ENCODE assay signal across 16 cellular contexts in the genomic region with DNA sequence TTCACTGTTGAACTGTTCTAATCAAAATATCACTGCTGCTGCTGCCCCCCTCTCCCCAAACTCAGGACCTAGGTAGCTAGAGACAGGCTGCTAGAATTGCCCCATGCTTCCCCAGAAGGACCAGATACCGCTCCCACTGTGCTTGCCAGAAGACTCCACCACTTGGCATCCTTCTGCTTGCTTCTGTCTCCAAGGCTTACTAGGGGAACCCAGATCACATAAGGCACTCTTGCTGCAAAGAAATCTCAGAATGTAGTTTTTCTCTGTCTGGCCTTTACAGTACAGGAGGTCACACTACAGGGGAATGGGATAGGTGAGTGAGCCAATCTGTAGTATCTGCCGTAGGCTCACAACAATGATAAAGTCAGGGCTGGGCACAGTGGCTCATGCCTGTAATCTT. TPM values are rescaled to one million over a fixed set of nuclear protein-coding genes. Genes with fewer than 3 reads are reported as not detected.
DNase-seq lines count a peak whose midpoint lies in the region; ATAC-seq, FAIRE-seq and TF ChIP-seq lines count a peak whose summit lies in the region.
"Had no signal": no experiment of that assay in that cellular context is flagged by ENCODE, and none has a peak within 500 bp of the region (broad histone marks: within the 10 kb centered on the region; RNA-seq: fewer than 3 reads in every experiment).

No MANE protein-coding gene starts in this region.

- CTCF ChIA-PET in CD8-positive, alpha-beta T cell (lab: Charles Lee) = no interaction called here

- no peak for ATAC-seq in heart left ventricle
- ATAC-seq in lower lobe of right lung = no peak
- no peak for ATAC-seq in upper lobe of right lung
- ATAC-seq in CD8-positive, alpha-beta T cell = no peak
- ATAC-seq: Panc1 had no signal

- no peaks in the 10 kb centered on the region for H3K9me3 Mint-ChIP-seq in CD8-positive, alpha-beta T cell

- H3K36me3 Mint-ChIP-seq in CD8-positive, alpha-beta T cell = no peaks in the 10 kb centered on the region

- FAIRE-seq in GM12891 (lab: Jason Lieb, UNC) = no peak
- FAIRE-seq: H54 had no signal

- intact Hi-C loops in heart left ventricle (cut with DNase I) (loop anchor here in 1 of 10 donors (1.0 kb wide), 1 partner anchor 20 kb away; no protein-coding TSS in a partner anchor), cardiac septum (cut with DNase I) (no loop called here), lower lobe of right lung (cut with DNase I) (no loop called here), upper lobe of right lung (cut with DNase I) (no loop called here)
- intact Hi-C loops in CD8-positive, alpha-beta T cell (cut with DNase I, micrococcal nuclease) = no loop called here

- peak overlapping the region in 8 of 12 donors; percentile 44 to 76 (median 52) for H3K27ac ChIP-seq in heart left ventricle
- peak overlapping the region; percentile 44 for H3K27ac ChIP-seq in lower lobe of right lung
- peak overlapping the region; percentile 65 for H3K27ac ChIP-seq in upper lobe of right lung
- H3K27ac ChIP-seq in CD8-positive, alpha-beta T cell (ENCODE audit: low read depth, low read length) = no peak overlapping the region

- H3K4me3 ChIP-seq in heart left ventricle (no peak overlapping the region), lower lobe of right lung (no peak overlapping the region), upper lobe of right lung (no peak overlapping the region)
- H3K4me3 ChIP-seq in CD8-positive, alpha-beta T cell (ENCODE audit: low read depth, low read length) = no peak overlapping the region

- no peak for TF ChIP-seq CTCF in heart left ventricle (IDR thresholded peaks at IDR 0.05)
- no peak for TF ChIP-seq CTCF in lower lobe of right lung (IDR thresholded peaks at IDR 0.05)
- no peak for TF ChIP-seq CTCF in upper lobe of right lung (IDR thresholded peaks at IDR 0.05)
- TF ChIP-seq CTCF in CD8-positive, alpha-beta T cell (IDR thresholded peaks at IDR 0.05) = no peak

- H3K27me3 ChIP-seq in heart left ventricle (no peaks in the 10 kb centered on the region), lower lobe of right lung (ENCODE audit: low read depth) (no peaks in the 10 kb centered on the region), upper lobe of right lung (no peaks in the 10 kb centered on the region)
- no peaks in the 10 kb centered on the region for H3K27me3 ChIP-seq in CD8-positive, alpha-beta T cell (ENCODE audit: insufficient read depth, low read length)

- H3K27me3 Mint-ChIP-seq in CD8-positive, alpha-beta T cell (ENCODE audit: low read depth) = peaks cover 12% of the 10 kb centered on the region

- H3K36me3 ChIP-seq in heart left ventricle (no peaks in the 10 kb centered on the region), lower lobe of right lung (no peaks in the 10 kb centered on the region), upper lobe of right lung (no peaks in the 10 kb centered on the region)
- H3K36me3 ChIP-seq in CD8-positive, alpha-beta T cell (ENCODE audit: insufficient read depth, low read length) = no peaks in the 10 kb centered on the region

- peaks cover 0 to 51% (median 7%) of the 10 kb centered on the region in 12 donors for H3K4me1 ChIP-seq in heart left ventricle
- H3K4me1 ChIP-seq in lower lobe of right lung = peaks cover 44% of the 10 kb centered on the region
- H3K4me1 ChIP-seq in upper lobe of right lung = peaks cover 34% of the 10 kb centered on the region
- H3K4me1 ChIP-seq in CD8-positive, alpha-beta T cell (ENCODE audit: insufficient read depth, low read length) = no peaks in the 10 kb centered on the region

- no peaks in the 10 kb centered on the region for H3K9me3 ChIP-seq in heart left ventricle
- H3K9me3 ChIP-seq in lower lobe of right lung = no peaks in the 10 kb centered on the region
- no peaks in the 10 kb centered on the region for H3K9me3 ChIP-seq in upper lobe of right lung
- H3K9me3 ChIP-seq in CD8-positive, alpha-beta T cell (ENCODE audit: low read length) = no peaks in the 10 kb centered on the region

- no peak overlapping the region for H3K27ac Mint-ChIP-seq in CD8-positive, alpha-beta T cell

- H3K4me3 Mint-ChIP-seq in CD8-positive, alpha-beta T cell = no peak overlapping the region

- no peak for DNase-seq in heart left ventricle
- DNase-seq in cardiac septum (ENCODE audit: low spot score) = no peak
- DNase-seq in amniotic epithelial cell (ENCODE audit: low read depth) = peak; percentile 43
- DNase-seq in lower lobe of right lung = no peak
- DNase-seq in upper lobe of right lung = no peak
- DNase-seq in stimulated activated CD4-positive, alpha-beta T cell treated with anti-CD3 and anti-CD28 coated beads, Interleukin-4, amount 100 ng/mL, for 1 hour = no peak
- DNase-seq in CD8-positive, alpha-beta T cell = no peak
- DNase-seq in GM12891 (ENCODE audit: insufficient read length, low spot score) = no peak
- DNase-seq: 8988T, C1 segment of cervical spinal cord, NCI-H187 treated with DMSO at 0.1 percent for 48 hours, NCI-H2171, NCI-H774, SHP77 had no signal

- 45 to 90% (median 62%) methylated on average over 1 to 2 of the region's 2 CpGs for WGBS in heart left ventricle, 4 donors

- TF ChIP-seq POLR2A in heart left ventricle (IDR thresholded peaks at IDR 0.05) = no peak
- no peak for TF ChIP-seq POLR2A in GM12891 (IDR thresholded peaks at IDR 0.05; ENCODE audit: low read depth, low read length)

- peaks cover 7% of the 10 kb centered on the region for H3K4me1 Mint-ChIP-seq in CD8-positive, alpha-beta T cell (ENCODE audit: low read depth)

- POLR2A ChIA-PET in CD8-positive, alpha-beta T cell (lab: Charles Lee) = no interaction called here

TF ChIP-seq in GM12891, 5 proteins besides CTCF, POLR2A, EP300 and RAD21:
- no peak for TF ChIP-seq POLR2AphosphoS5 (IDR thresholded peaks at IDR 0.05; ENCODE audit: low read depth, low read length)
- TF ChIP-seq PAX5 (IDR thresholded peaks at IDR 0.05; ENCODE audit: insufficient read depth, low read length, severe bottlenecking) = no peak
- no peak for TF ChIP-seq SPI1 (IDR thresholded peaks at IDR 0.05; ENCODE audit: low read depth, low read length)
- no peak for TF ChIP-seq POU2F2 (IDR thresholded peaks at IDR 0.05; ENCODE audit: low read depth, low read length)
- TF ChIP-seq TAF1 (IDR thresholded peaks at IDR 0.05; ENCODE audit: low read depth, low read length) = no peak
TF ChIP-seq in GM12891: peak in this region for 0.

RNA-seq across cellular contexts. Expression of a gene that starts 21.5 kb away (rescaled TPM):
- 10 to 100 TPM in 1 of 9 donors, 1 to 10 TPM in 8; 4.6 to 12.5 (median 6.3) TPM for total RNA-seq in heart left ventricle
- 1 to 10 TPM; 5.3 to 5.5 TPM for polyA plus RNA-seq in heart left ventricle
- 7.2 TPM for total RNA-seq in cardiac septum
- 17.7 TPM for total RNA-seq in lower lobe of right lung
- 15.0 TPM for total RNA-seq in upper lobe of right lung
- total RNA-seq in CD8-positive, alpha-beta T cell = 10 to 100 TPM; 30.7 to 32.9 TPM
- 5.8 TPM for polyA plus RNA-seq in GM12891 (2012; ENCODE audit: low read depth, missing spikeins)
